Comparison of ENCODE assay signal across 9 cellular contexts in the genomic region with DNA sequence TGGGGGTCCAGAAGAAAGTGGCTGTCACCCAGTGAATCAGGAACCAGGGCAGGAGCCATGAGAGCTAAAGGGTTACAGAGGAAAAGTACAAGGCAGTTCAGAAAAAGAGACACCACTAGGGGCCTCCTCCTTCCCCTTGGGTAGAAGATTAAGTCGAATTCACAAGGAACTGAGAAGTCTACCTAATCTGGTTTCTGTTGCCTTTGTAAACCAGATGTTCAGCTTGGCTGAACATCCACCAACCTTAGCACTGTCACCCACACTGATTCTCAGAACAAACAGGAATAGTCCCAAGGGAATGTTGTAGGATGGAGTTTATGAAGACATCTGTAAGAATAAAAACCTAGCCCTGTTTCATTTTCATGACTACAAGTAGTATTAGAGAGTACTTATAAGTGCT.
A peak's percentile ranks its signal among the peaks of the same experiment; 100 is the strongest.
DNase-seq lines count a peak whose midpoint lies in the region; ATAC-seq and TF ChIP-seq lines count a peak whose summit lies in the region.
"Had no signal": no experiment of that assay in that cellular context is flagged by ENCODE, and none has a peak within 500 bp of the region (broad histone marks: within the 10 kb centered on the region; RNA-seq: fewer than 3 reads in every experiment).

No MANE protein-coding gene starts in this region.

- H3K27ac ChIP-seq in H9 (ENCODE audit: insufficient read length, low read depth, low read length) (no peak overlapping the region), mesendoderm (ENCODE audit: low read depth, low read length) (no peak overlapping the region), gastrocnemius medialis (no peak overlapping the region)

- H3K56ac ChIP-seq in H9 (ENCODE audit: insufficient read length, low read depth, low read length) (no peak overlapping the region), mesendoderm (ENCODE audit: low read length) (no peak overlapping the region)

- H2BK5ac ChIP-seq in H9 (ENCODE audit: insufficient read length, low read length): no peak overlapping the region
- H2BK5ac ChIP-seq in mesendoderm (ENCODE audit: low read length): no peak overlapping the region

- no peak overlapping the region for H3K4me3 ChIP-seq in Jurkat, Clone E6-1 (ENCODE audit: low read length)
- H3K4me3 ChIP-seq in mesendoderm (ENCODE audit: low read length) (no peak overlapping the region), gastrocnemius medialis (no peak overlapping the region)

- H3K18ac ChIP-seq in H9 (ENCODE audit: insufficient read length, low read depth, low read length) (no peak overlapping the region), mesendoderm (ENCODE audit: low read length) (no peak overlapping the region)

- H3K23ac ChIP-seq in H9 (ENCODE audit: insufficient read length, low read depth, low read length) (no peak overlapping the region), mesendoderm (ENCODE audit: low read length) (no peak overlapping the region)

- no peak overlapping the region for H3K4me3 Mint-ChIP-seq in H9
- H3K4me3 Mint-ChIP-seq: activated naive CD8-positive, alpha-beta T cell had no signal

- intact Hi-C loops in gastrocnemius medialis (cut with DNase I; ENCODE audit: low total_unique reads): no loop called here

- H2BK15ac ChIP-seq in H9 (ENCODE audit: low read depth, low read length) (no peak overlapping the region), mesendoderm (replicated peaks; ENCODE audit: low read depth) (no peak overlapping the region)

- no CpG with 5 or more reads among the region's 1 CpG for WGBS in H9 (ENCODE audit: extremely low coverage, insufficient read length, low lambda C conversion rate)
- no CpG with 5 or more reads among the region's 1 CpG for WGBS in mesendoderm (ENCODE audit: extremely low coverage, insufficient coverage, low lambda C conversion rate)

- no peaks in the 10 kb centered on the region for H3K23me2 ChIP-seq in H9 (ENCODE audit: insufficient read length, low read depth, low read length, poor library complexity, severe bottlenecking)

- DNase-seq in H9: no peak
- peak; percentile 22 for DNase-seq in Jurkat, Clone E6-1 (ENCODE audit: low read depth, low spot score)
- peak; percentile 42 for DNase-seq in mesendoderm
- DNase-seq in kidney glomerular epithelial cell (lab: John Stamatoyannopoulos, UW): no peak
- DNase-seq in SK-N-DZ (ENCODE audit: low spot score): no peak
- DNase-seq in hypothalamus (lab: John Stamatoyannopoulos, UW): no peak
- DNase-seq in gastrocnemius medialis: no peak

- H3K9me3 ChIP-seq in H9 (ENCODE audit: control insufficient read depth, low read depth, low read length) (no peaks in the 10 kb centered on the region), gastrocnemius medialis (no peaks in the 10 kb centered on the region)

- H3K27me3 ChIP-seq in H9 (ENCODE audit: insufficient read depth, low read length): no peaks in the 10 kb centered on the region
- no peaks in the 10 kb centered on the region for H3K27me3 ChIP-seq in mesendoderm (ENCODE audit: insufficient read depth, low read length, poor library complexity)
- H3K27me3 ChIP-seq in gastrocnemius medialis: no peaks in the 10 kb centered on the region

- H3K4me1 ChIP-seq in H9 (ENCODE audit: insufficient read depth, low read length) (no peaks in the 10 kb centered on the region), mesendoderm (ENCODE audit: control insufficient read depth, low read depth, low read length) (no peaks in the 10 kb centered on the region), gastrocnemius medialis (no peaks in the 10 kb centered on the region)

- no peaks in the 10 kb centered on the region for H3K27me3 Mint-ChIP-seq in H9 (ENCODE audit: low read depth)
- H3K27me3 Mint-ChIP-seq: activated naive CD8-positive, alpha-beta T cell had no signal

- H3T11ph ChIP-seq in H9 (ENCODE audit: low read length): no peak overlapping the region

- H3K4ac ChIP-seq in H9 (ENCODE audit: low read depth, low read length) (no peak overlapping the region), mesendoderm (ENCODE audit: low read depth, low read length) (no peak overlapping the region)

- peak; percentile 38; the same call in 2 of the 3 replicates for TF ChIP-seq CTCF in H9 (conservative IDR thresholded peaks at IDR 0.05)
- no peak for TF ChIP-seq CTCF in gastrocnemius medialis (IDR thresholded peaks at IDR 0.05 in 4 of 5, conservative IDR thresholded peaks at IDR 0.05 in 1 of 5)

- no peak overlapping the region for H2BK12ac ChIP-seq in H9 (ENCODE audit: insufficient read length, low read depth, low read length)

- no peak overlapping the region for H2BK120ac ChIP-seq in H9 (ENCODE audit: low read depth, low read length, poor library complexity, severe bottlenecking)
- no peak overlapping the region for H2BK120ac ChIP-seq in mesendoderm (ENCODE audit: low read depth, low read length)

- no peak overlapping the region for H2AK5ac ChIP-seq in H9 (ENCODE audit: insufficient read length, low read length)
- H2AK5ac ChIP-seq in mesendoderm (ENCODE audit: low read length): no peak overlapping the region

- no peak overlapping the region for H3K14ac ChIP-seq in H9 (ENCODE audit: insufficient read depth, low read length)

- H3K4me1 Mint-ChIP-seq in H9: peaks cover 0 to 3% of the 10 kb centered on the region in 2 experiments; a peak in 1 of 4 replicates

- no peak overlapping the region for H2AFZ ChIP-seq in H9 (ENCODE audit: low read length)

- H3K36me3 ChIP-seq in mesendoderm (ENCODE audit: control insufficient read depth, insufficient read depth, low read length) (no peaks in the 10 kb centered on the region), gastrocnemius medialis (no peaks in the 10 kb centered on the region)

- no peaks in the 10 kb centered on the region for H4K20me1 ChIP-seq in H9 (ENCODE audit: control insufficient read depth, insufficient read depth, insufficient read length)

- H4K91ac ChIP-seq in H9 (ENCODE audit: insufficient read length, low read depth, low read length): no peak overlapping the region

- no peaks in the 10 kb centered on the region; a peak in 1 of 7 replicates for H3K36me3 Mint-ChIP-seq in H9 (ENCODE audit: insufficient read depth in 1 of 3, low read depth in 3 of 3)

- no peak overlapping the region for H4K5ac ChIP-seq in H9 (ENCODE audit: insufficient read length, low read depth, low read length)
- H4K5ac ChIP-seq in mesendoderm (ENCODE audit: low read length): no peak overlapping the region

- H3K4me2 ChIP-seq in H9 (ENCODE audit: insufficient read depth, insufficient read length, low read length) (no peak overlapping the region), mesendoderm (ENCODE audit: low read length) (no peak overlapping the region)

- in situ Hi-C loops in gastrocnemius medialis (cut with MboI; ENCODE audit: low sequenced_read_pairs in 4 of 4): no loop called here

- H3K9ac ChIP-seq in H9 (ENCODE audit: extremely low read depth, insufficient read length, low read length): no peak overlapping the region
- no peak overlapping the region for H3K9ac ChIP-seq in mesendoderm (ENCODE audit: low read length)

- no peak for TF ChIP-seq POLR2A in gastrocnemius medialis (IDR thresholded peaks at IDR 0.05)

- ATAC-seq in GM18868 (IDR thresholded peaks at IDR 0.05; ENCODE audit: unreplicated experiment) (peak; percentile 99), gastrocnemius medialis (no peak)

- no peaks in the 10 kb centered on the region for H3K9me3 Mint-ChIP-seq in H9

- H3K79me1 ChIP-seq in H9 (ENCODE audit: insufficient read depth, low read depth, low read length, poor library complexity, severe bottlenecking): no peaks in the 10 kb centered on the region
- H3K79me1 ChIP-seq in mesendoderm (ENCODE audit: low read length): no peaks in the 10 kb centered on the region

- H2BK20ac ChIP-seq in H9 (ENCODE audit: low read depth, low read length, poor library complexity, severe bottlenecking): no peak overlapping the region

- no peak overlapping the region for H3K27ac Mint-ChIP-seq in H9
- H3K27ac Mint-ChIP-seq: activated naive CD8-positive, alpha-beta T cell had no signal

- H4K8ac ChIP-seq in H9 (replicated peaks; ENCODE audit: insufficient read length, low read depth, low read length) (no peak overlapping the region), mesendoderm (ENCODE audit: low read depth, low read length) (no peak overlapping the region)

- no peaks in the 10 kb centered on the region for H3K79me2 ChIP-seq in H9 (ENCODE audit: insufficient read depth, low read length)
- no peaks in the 10 kb centered on the region for H3K79me2 ChIP-seq in mesendoderm (ENCODE audit: control insufficient read depth, insufficient read depth, low read length)

Comparison
In these comparisons a context has a peak if more than half of its experiments do, and no peak if none do; other contexts are left out.
1. DNase-seq: peak in Jurkat, Clone E6-1 (single experiment) and mesendoderm (single experiment); none in H9 (single experiment), kidney glomerular epithelial cell (single experiment), SK-N-DZ (single experiment), hypothalamus (0 of 51) and gastrocnemius medialis (0 of 2).